ENCODE assay signal across 14 cellular contexts in the genomic region with DNA sequence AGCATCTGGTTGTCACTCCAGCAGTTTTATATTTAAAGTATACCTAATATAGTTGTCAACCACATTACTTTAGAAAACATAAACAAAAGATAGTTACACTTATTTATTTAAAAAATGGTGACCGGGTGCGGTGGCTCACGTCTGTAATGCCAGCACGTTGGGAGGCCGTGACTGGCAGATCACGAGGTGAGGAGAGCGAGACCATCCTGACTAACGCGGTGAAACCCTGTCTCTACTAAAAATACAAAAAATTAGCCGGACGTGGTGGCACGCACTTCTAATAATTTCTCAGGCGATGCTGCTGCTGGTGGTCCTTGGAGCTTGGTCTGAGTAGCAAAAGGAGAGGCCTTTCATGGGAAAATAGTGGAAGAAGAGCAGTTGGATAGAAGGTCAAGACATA. TPM values are rescaled to one million over a fixed set of nuclear protein-coding genes. Genes with fewer than 3 reads are reported as not detected.
"Had no signal": no experiment of that assay in that cellular context is flagged by ENCODE, and none has a peak within 500 bp of the region (broad histone marks: within the 10 kb centered on the region; RNA-seq: fewer than 3 reads in every experiment).

No MANE protein-coding gene starts in this region.

RNA-seq across cellular contexts. Expression of a gene that starts 46.5 kb away (rescaled TPM):
- total RNA-seq: myocyte; naive thymus-derived CD8-positive, alpha-beta T cell; natural killer cell treated with Interleukin-12 subunit alpha and Interleukin-12 subunit beta and Interleukin-15 and Interleukin-18, amount 100 ng/mL, for 72 hours; neural crest cell; osteocyte; posterior vena cava; pulmonary artery endothelial cell; right cardiac atrium; right lobe of liver; smooth muscle cell; upper lobe of left lung; ureter; vagina had no signal
- polyA plus RNA-seq: naive thymus-derived CD8-positive, alpha-beta T cell; pancreas; smooth muscle cell had no signal
